ENCODE assay signal across 15 cellular contexts in the genomic region with DNA sequence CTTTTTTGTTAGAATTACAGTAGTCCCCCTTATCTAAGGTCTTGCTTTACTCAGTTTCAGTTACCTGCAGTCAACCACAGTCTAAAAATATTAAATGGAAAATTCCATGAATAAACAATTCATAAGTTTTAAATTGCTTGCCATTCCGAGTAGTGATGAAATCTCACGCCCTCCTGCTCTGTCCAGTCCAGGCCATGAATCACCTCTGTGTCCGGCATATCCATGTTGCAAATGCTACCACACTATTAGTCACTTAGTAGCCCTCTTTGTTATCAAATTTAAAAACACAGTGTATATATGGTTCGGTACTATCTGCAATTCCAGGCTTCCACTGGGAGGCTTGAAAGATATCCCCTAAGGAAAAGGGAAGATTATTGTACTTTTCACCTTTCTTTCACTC.
DNase-seq lines count a peak whose midpoint lies in the region; ATAC-seq and TF ChIP-seq lines count a peak whose summit lies in the region.
"Had no signal": no experiment of that assay in that cellular context is flagged by ENCODE, and none has a peak within 500 bp of the region (broad histone marks: within the 10 kb centered on the region; RNA-seq: fewer than 3 reads in every experiment).

No MANE protein-coding gene starts in this region.

- H3K4me3 ChIP-seq in brain microvascular endothelial cell (ENCODE audit: low read depth, low read length) = no peak overlapping the region
- H3K4me3 ChIP-seq in mesenchymal stem cell (ENCODE audit: insufficient read depth in 1 of 2, low read depth in 1 of 2, low read length in 2 of 2) = no peak overlapping the region
- H3K4me3 ChIP-seq in gastroesophageal sphincter = no peak overlapping the region
- H3K4me3 ChIP-seq: esophagus muscularis mucosa had no signal

- TF ChIP-seq EP300 in gastroesophageal sphincter (IDR thresholded peaks at IDR 0.05) = no peak

- H3K9me3 Mint-ChIP-seq in Calu3 (ENCODE audit: low read depth, unreplicated experiment) = peaks cover 2% of the 10 kb centered on the region
- H3K9me3 Mint-ChIP-seq: nephron had no signal

- H3K27ac ChIP-seq in brain microvascular endothelial cell (no peak overlapping the region), mesenchymal stem cell (ENCODE audit: low read length, poor library complexity, severe bottlenecking) (no peak overlapping the region), gastroesophageal sphincter (no peak overlapping the region)
- H3K27ac ChIP-seq: esophagus muscularis mucosa had no signal

- H2BK5ac ChIP-seq in mesenchymal stem cell (ENCODE audit: low read depth, low read length, poor library complexity, severe bottlenecking) = no peak overlapping the region

- H3K27ac Mint-ChIP-seq in Calu3 (ENCODE audit: unreplicated experiment) (peak overlapping the region; percentile 39), T-helper 17 cell (no peak overlapping the region)
- H3K27ac Mint-ChIP-seq: activated CD4-positive, alpha-beta memory T cell treated with anti-CD3 and anti-CD28 coated beads, Interleukin-2, amount 10 ng/mL, durations not matched to agents 7 days and 5 days; CD4-positive, CD25-positive, alpha-beta regulatory T cell; nephron had no signal

- DNase-seq in Calu3 (peak; percentile 13), NCI-H226 (peak; percentile 87), brain microvascular endothelial cell (peak; percentile 65), mesenchymal stem cell (peak; percentile 72), T-helper 17 cell (no peak), ureter (ENCODE audit: low spot score) (no peak)
- DNase-seq in stimulated activated CD4-positive, alpha-beta T cell treated with anti-CD3 and anti-CD28 coated beads, Interleukin-15, amount 100 ng/mL, for 24 hours = no peak
- DNase-seq: activated CD4-positive, alpha-beta memory T cell treated with anti-CD3 and anti-CD28 coated beads, Interleukin-2, amount 10 ng/mL, durations not matched to agents 7 days and 5 days; activated effector memory CD4-positive, alpha-beta T cell treated with anti-CD3 and anti-CD28 coated beads, Interleukin-2, amount 50 U/mL, for 16 hours; CD4-positive, CD25-positive, alpha-beta regulatory T cell; Karpas-422; NCI-H2029 had no signal

- H3K4me1 ChIP-seq in mesenchymal stem cell (ENCODE audit: control insufficient read depth, insufficient read depth, low read depth, low read length) (no peaks in the 10 kb centered on the region), gastroesophageal sphincter (no peaks in the 10 kb centered on the region)
- H3K4me1 ChIP-seq: esophagus muscularis mucosa had no signal

- H2BK15ac ChIP-seq in mesenchymal stem cell (ENCODE audit: low read depth, poor library complexity, severe bottlenecking) = no peak overlapping the region

- H3K36me3 Mint-ChIP-seq in Calu3 (ENCODE audit: insufficient read depth, unreplicated experiment) (no peaks in the 10 kb centered on the region), T-helper 17 cell (ENCODE audit: low read depth) (no peaks in the 10 kb centered on the region)
- H3K36me3 Mint-ChIP-seq: CD4-positive, CD25-positive, alpha-beta regulatory T cell had no signal

- H2BK120ac ChIP-seq in mesenchymal stem cell (ENCODE audit: low read depth, low read length) = no peak overlapping the region

- H3K4me3 Mint-ChIP-seq in Calu3 (ENCODE audit: low read depth, unreplicated experiment) (no peak overlapping the region), T-helper 17 cell (no peak overlapping the region)
- H3K4me3 Mint-ChIP-seq: activated CD4-positive, alpha-beta memory T cell treated with anti-CD3 and anti-CD28 coated beads, Interleukin-2, amount 10 ng/mL, durations not matched to agents 7 days and 5 days; CD4-positive, CD25-positive, alpha-beta regulatory T cell; nephron had no signal

- H2AFZ ChIP-seq in mesenchymal stem cell (ENCODE audit: low read depth, low read length) = no peak overlapping the region

- no peaks in the 10 kb centered on the region for H3K4me1 Mint-ChIP-seq in Calu3 (ENCODE audit: low read depth, unreplicated experiment)
- no peaks in the 10 kb centered on the region for H3K4me1 Mint-ChIP-seq in T-helper 17 cell
- H3K4me1 Mint-ChIP-seq: activated CD4-positive, alpha-beta memory T cell treated with anti-CD3 and anti-CD28 coated beads, Interleukin-2, amount 10 ng/mL, durations not matched to agents 7 days and 5 days; CD4-positive, CD25-positive, alpha-beta regulatory T cell; nephron had no signal

- no peaks in the 10 kb centered on the region for H3K36me3 ChIP-seq in brain microvascular endothelial cell (replicated peaks)
- H3K36me3 ChIP-seq in mesenchymal stem cell (ENCODE audit: control insufficient read depth in 1 of 2, insufficient read depth in 2 of 2, low read depth in 1 of 2, low read length in 2 of 2) = no peaks in the 10 kb centered on the region
- no peaks in the 10 kb centered on the region for H3K36me3 ChIP-seq in gastroesophageal sphincter
- H3K36me3 ChIP-seq: esophagus muscularis mucosa had no signal

- no peak overlapping the region for H2BK12ac ChIP-seq in mesenchymal stem cell (ENCODE audit: low read length in 2 of 2)

- no peaks in the 10 kb centered on the region for H3K27me3 ChIP-seq in brain microvascular endothelial cell (replicated peaks)
- H3K27me3 ChIP-seq in mesenchymal stem cell (ENCODE audit: control insufficient read depth in 1 of 2, insufficient read depth in 1 of 2, low read length in 2 of 2) = no peaks in the 10 kb centered on the region
- H3K27me3 ChIP-seq in gastroesophageal sphincter = no peaks in the 10 kb centered on the region
- H3K27me3 ChIP-seq: esophagus muscularis mucosa had no signal

- H3K9ac ChIP-seq in mesenchymal stem cell (ENCODE audit: low read length) = peak overlapping the region; percentile 11

- CTCF ChIA-PET in Calu3 (lab: Charles Lee) = interaction anchor here (1.6 kb wide), 1 partner anchor 16 kb away, joined by 5 read pairs; no protein-coding TSS in a partner anchor

- no peak for TF ChIP-seq CTCF in Calu3 (IDR thresholded peaks at IDR 0.05; ENCODE audit: unreplicated experiment)
- no peak for TF ChIP-seq CTCF in brain microvascular endothelial cell (IDR thresholded peaks at IDR 0.05; ENCODE audit: low read depth, low read length, missing control alignments)
- no peak for TF ChIP-seq CTCF in gastroesophageal sphincter (IDR thresholded peaks at IDR 0.05)

- TF ChIP-seq POLR2A in gastroesophageal sphincter (IDR thresholded peaks at IDR 0.05) = no peak

- no peak overlapping the region for H3K4me2 ChIP-seq in mesenchymal stem cell (ENCODE audit: low read length, poor library complexity, severe bottlenecking)

- H3K14ac ChIP-seq in mesenchymal stem cell (ENCODE audit: low read length in 2 of 2) = no peak overlapping the region

- in situ Hi-C loops in brain microvascular endothelial cell (cut with HindIII; ENCODE audit: low pct_ligation_motif_present, low sequenced_read_pairs) = no loop called here

- no peak overlapping the region for H3K18ac ChIP-seq in mesenchymal stem cell (ENCODE audit: low read depth in 1 of 2, low read length in 2 of 2)

- H3K79me1 ChIP-seq in mesenchymal stem cell (replicated peaks; ENCODE audit: low read length, poor library complexity, severe bottlenecking) = no peaks in the 10 kb centered on the region

- H3K4ac ChIP-seq in mesenchymal stem cell (ENCODE audit: low read depth in 1 of 2, low read length in 2 of 2) = no peak overlapping the region

- no peak for ATAC-seq in T-helper 17 cell
- no peak for ATAC-seq in gastroesophageal sphincter

- H3K23ac ChIP-seq in mesenchymal stem cell (ENCODE audit: low read length in 2 of 2) = no peak overlapping the region

- H3K9me3 ChIP-seq in mesenchymal stem cell (ENCODE audit: control insufficient read depth, low read length) (no peaks in the 10 kb centered on the region), T-helper 17 cell (ENCODE audit: control insufficient read depth, low read length, poor library complexity, severe bottlenecking) (no peaks in the 10 kb centered on the region), gastroesophageal sphincter (no peaks in the 10 kb centered on the region)
- H3K9me3 ChIP-seq: esophagus muscularis mucosa had no signal

- no peak overlapping the region for H4K91ac ChIP-seq in mesenchymal stem cell (ENCODE audit: low read length)

- BruUV-seq in Calu3 (replicated peaks; lab: Mats Ljungman, UMichigan) = no TSS peak

- intact Hi-C loops in Calu3 (cut with micrococcal nuclease; ENCODE audit: unreplicated experiment) = no loop called here

- no peak overlapping the region for H2AK5ac ChIP-seq in mesenchymal stem cell (ENCODE audit: low read length, severe bottlenecking)

- H4K8ac ChIP-seq in mesenchymal stem cell (ENCODE audit: low read length) = no peak overlapping the region

- H3K27me3 Mint-ChIP-seq in Calu3 (ENCODE audit: unreplicated experiment) (no peaks in the 10 kb centered on the region), T-helper 17 cell (no peaks in the 10 kb centered on the region)
- H3K27me3 Mint-ChIP-seq: activated CD4-positive, alpha-beta memory T cell treated with anti-CD3 and anti-CD28 coated beads, Interleukin-2, amount 10 ng/mL, durations not matched to agents 7 days and 5 days; CD4-positive, CD25-positive, alpha-beta regulatory T cell had no signal

- WGBS in mesenchymal stem cell = 28% methylated on average over 3 of the region's 4 CpGs
- WGBS in gastroesophageal sphincter (ENCODE audit: low coverage in 1 of 2), 2 donors = 33 to 73% methylated on average over 4 of the region's 4 CpGs

Comparison
In these comparisons a context has a peak if more than half of its experiments do, and no peak if none do; other contexts are left out.
1. DNase-seq: peak in Calu3 (single experiment), NCI-H226 (single experiment), brain microvascular endothelial cell (single experiment) and mesenchymal stem cell (single experiment); none in T-helper 17 cell (0 of 3), stimulated activated CD4-positive, alpha-beta T cell treated with anti-CD3 and anti-CD28 coated beads, Interleukin-15, amount 100 ng/mL, for 24 hours (single experiment) and ureter (single experiment).